22 cellular contexts compared by ENCODE assay signal in the genomic region with DNA sequence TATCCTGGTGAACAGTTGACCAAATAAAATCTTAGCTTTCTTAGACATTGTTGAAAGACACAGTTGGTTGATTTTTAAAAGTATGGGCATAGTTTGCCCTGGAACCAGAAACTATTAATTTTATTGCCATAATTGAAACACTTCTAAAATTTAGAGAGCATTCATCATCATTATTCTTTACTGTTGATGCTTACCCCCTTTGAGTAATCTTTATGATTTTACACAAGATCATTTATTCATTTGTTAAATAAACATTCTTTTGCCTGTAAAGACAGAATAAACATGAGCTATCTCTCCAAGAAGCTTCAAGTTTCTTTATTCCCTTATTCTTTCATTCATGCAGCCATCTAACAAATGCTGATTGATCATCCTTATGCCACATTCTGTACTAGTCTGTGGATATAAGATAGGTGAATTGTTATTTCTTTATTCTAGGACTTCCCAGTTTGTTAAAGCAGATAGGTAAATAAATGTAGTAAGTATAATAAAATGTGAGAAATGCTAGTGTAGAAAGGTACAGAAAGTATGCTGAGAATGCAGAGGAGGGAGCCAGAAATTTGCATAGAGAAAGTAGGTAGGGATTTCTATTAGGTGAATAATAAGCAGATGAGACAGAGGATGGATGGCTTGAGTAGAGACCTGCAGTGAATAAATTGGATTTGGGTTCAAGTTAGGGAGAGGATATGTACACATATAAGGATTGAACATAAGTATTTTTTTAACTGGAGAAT. TPM values are rescaled to one million over a fixed set of nuclear protein-coding genes. Genes with fewer than 3 reads are reported as not detected.
DNase-seq lines count a peak whose midpoint lies in the region; FAIRE-seq and TF ChIP-seq lines count a peak whose summit lies in the region.
"Had no signal": no experiment of that assay in that cellular context is flagged by ENCODE, and none has a peak within 500 bp of the region (broad histone marks: within the 10 kb centered on the region; RNA-seq: fewer than 3 reads in every experiment).

No MANE protein-coding gene starts in this region.

- no peak overlapping the region for H3K14ac ChIP-seq in H1 (ENCODE audit: insufficient read length)

- H3K4me3 Mint-ChIP-seq in mesothelial cell of epicardium, result no peak overlapping the region
- H3K4me3 Mint-ChIP-seq: CD8-positive, alpha-beta memory T cell; IgD-negative memory B cell had no signal

- H4K8ac ChIP-seq in H1 (ENCODE audit: extremely low read depth, insufficient read depth, low read length), result no peak overlapping the region

- no peak overlapping the region for H4K5ac ChIP-seq in H1 (ENCODE audit: insufficient read length, low read depth, low read length)

- no peaks in the 10 kb centered on the region for H3K27me3 ChIP-seq in H1 (replicated peaks in 1 of 4; ENCODE audit: control insufficient read depth in 3 of 4, extremely low read depth in 1 of 4, insufficient read depth in 3 of 4, low read length in 3 of 4)
- H3K27me3 ChIP-seq: BLaER1 had no signal

- TF ChIP-seq EP300 in H1 (IDR thresholded peaks at IDR 0.05; ENCODE audit: borderline replicate concordance in 1 of 2, low read depth in 2 of 2, low read length in 2 of 2), result no peak

- H2AFZ ChIP-seq in H1 (ENCODE audit: low read length), result no peak overlapping the region

- H3K4me1 ChIP-seq in H1 (replicated peaks in 1 of 4; ENCODE audit: control insufficient read depth in 3 of 4, insufficient read depth in 4 of 4, low read length in 3 of 4), result no peaks in the 10 kb centered on the region
- H3K4me1 ChIP-seq: BLaER1, Caco-2 had no signal

- no peak overlapping the region for H2BK120ac ChIP-seq in H1 (replicated peaks; ENCODE audit: low read depth, low read length)

- no peak overlapping the region for H2BK5ac ChIP-seq in H1 (ENCODE audit: low read depth, low read length)

- no peaks in the 10 kb centered on the region for H4K20me1 ChIP-seq in H1 (replicated peaks in 1 of 2; ENCODE audit: control insufficient read depth in 1 of 2, insufficient read depth in 2 of 2, low read length in 2 of 2)
- H4K20me1 ChIP-seq: BLaER1 had no signal

- no peaks in the 10 kb centered on the region for H3K79me1 ChIP-seq in H1 (ENCODE audit: low read depth, low read length)

- H3K23ac ChIP-seq in H1 (ENCODE audit: insufficient read length), result no peak overlapping the region

- H3K4me2 ChIP-seq in H1 (ENCODE audit: insufficient read depth in 1 of 2, low read depth in 2 of 2, low read length in 2 of 2), result 0 out of 4 replicates have a peak overlapping the region, but pooled peaks of 1 of the 2 experiments have one; percentile 30
- H3K4me2 ChIP-seq: BLaER1, KMS-11 had no signal

- TF ChIP-seq RAD21 in H1 (IDR thresholded peaks at IDR 0.05 in 1 of 2, conservative IDR thresholded peaks at IDR 0.05 in 1 of 2; ENCODE audit: low read depth in 2 of 2, low read length in 2 of 2), result no peak

- no peak overlapping the region for H2BK12ac ChIP-seq in H1 (ENCODE audit: low read depth, low read length)

- H3K4ac ChIP-seq in H1 (replicated peaks; ENCODE audit: insufficient read length, low read depth, low read length), result no peak overlapping the region

- no peaks in the 10 kb centered on the region for H3K9me3 ChIP-seq in H1 (ENCODE audit: insufficient read depth in 2 of 2, low read depth in 1 of 2, low read length in 1 of 2)
- H3K9me3 ChIP-seq: BLaER1, Caco-2 had no signal

- CTCF ChIA-PET in H1 (lab: Charles Lee; ENCODE audit: partially characterized antibody), result interaction anchor here (0.6 kb wide), 1 partner anchor 128 kb away, joined by 3 read pairs; no protein-coding TSS in a partner anchor

- TF ChIP-seq CTCF in H1 (IDR thresholded peaks at IDR 0.05; ENCODE audit: control extremely low read depth in 1 of 3, insufficient read depth in 1 of 3, low read depth in 1 of 3, low read length in 3 of 3) (no peak), mesothelial cell of epicardium (IDR thresholded peaks at IDR 0.05; ENCODE audit: unreplicated experiment) (no peak)

- no peak overlapping the region for H3K27ac ChIP-seq in H1 (ENCODE audit: low read depth, low read length)
- no peak overlapping the region for H3K27ac ChIP-seq in substantia nigra (ENCODE audit: low read depth, low read length, poor library complexity, severe bottlenecking)
- H3K27ac ChIP-seq: 22Rv1, BLaER1, KMS-11 had no signal

- no peak for FAIRE-seq in H1 (lab: Jason Lieb, UNC)
- FAIRE-seq: GM12878, GM18507 had no signal

- DNase-seq in NCI-H82 (lab: John Stamatoyannopoulos, UW) (peak; percentile 13), NCI-H82 treated with DMSO at 0.1 percent for 48 hours (lab: John Stamatoyannopoulos, UW; ENCODE audit: unreplicated experiment) (no peak), H1 (ENCODE audit: low read depth in 1 of 2, low spot score in 2 of 2) (no peak), mesothelial cell of epicardium (ENCODE audit: low spot score in 2 of 2, unreplicated experiment in 2 of 2) (no peak), OCI-M1 (lab: John Stamatoyannopoulos, UW) (no peak), substantia nigra (lab: John Stamatoyannopoulos, UW) (no peak), inferior parietal cortex (ENCODE audit: extremely low spot score) (no peak)
- no peak for DNase-seq in activated CD4-positive, CD25-positive, alpha-beta regulatory T cell treated with anti-CD3 and anti-CD28 coated beads, Interleukin-2, amount 50 U/mL, for 72 hours
- DNase-seq: AML-193; Caco-2; CD8-positive, alpha-beta memory T cell; DMS53; GOT3; HCEC 1CT had no signal

- no peak overlapping the region for H4K91ac ChIP-seq in H1 (replicated peaks; ENCODE audit: insufficient read length, low read length)

- H3K36me3 Mint-ChIP-seq in mesothelial cell of epicardium, result no peaks in the 10 kb centered on the region
- H3K36me3 Mint-ChIP-seq: CD8-positive, alpha-beta memory T cell had no signal

- POLR2A ChIA-PET in H1 (lab: Charles Lee; ENCODE audit: partially characterized antibody), result interaction anchor here (0.6 kb wide), 2 partner anchors 10 to 15 kb away, joined by 3 read pairs; no protein-coding TSS in a partner anchor

- no peaks in the 10 kb centered on the region for H3K36me3 ChIP-seq in H1 (ENCODE audit: control insufficient read depth in 2 of 4, insufficient read depth in 4 of 4, low read length in 3 of 4)
- H3K36me3 ChIP-seq: BLaER1 had no signal

- H2BK20ac ChIP-seq in H1 (ENCODE audit: low read length), result no peak overlapping the region

- no peak overlapping the region for H2BK15ac ChIP-seq in H1 (ENCODE audit: low read length)

- peak overlapping the region; percentile 26 for H3K27ac Mint-ChIP-seq in mesothelial cell of epicardium
- H3K27ac Mint-ChIP-seq: CD8-positive, alpha-beta memory T cell; IgD-negative memory B cell had no signal

- H2AK5ac ChIP-seq in H1 (ENCODE audit: low read depth, low read length), result no peak overlapping the region

- peaks cover 26% of the 10 kb centered on the region for H3K4me1 Mint-ChIP-seq in mesothelial cell of epicardium
- H3K4me1 Mint-ChIP-seq: CD8-positive, alpha-beta memory T cell; IgD-negative memory B cell had no signal

- no peak overlapping the region for H3K9ac ChIP-seq in H1 (replicated peaks in 1 of 4; ENCODE audit: extremely low read depth in 1 of 4, low read depth in 3 of 4, low read length in 3 of 4)
- H3K9ac ChIP-seq: BLaER1, KMS-11 had no signal

- no peaks in the 10 kb centered on the region for H3K23me2 ChIP-seq in H1 (ENCODE audit: low read depth, low read length)

- H3K18ac ChIP-seq in H1 (ENCODE audit: extremely low read depth, low read length), result no peak overlapping the region

- peaks cover 27% of the 10 kb centered on the region for H3K27me3 Mint-ChIP-seq in mesothelial cell of epicardium (ENCODE audit: low read depth)
- H3K27me3 Mint-ChIP-seq: CD8-positive, alpha-beta memory T cell; IgD-negative memory B cell had no signal

- no peaks in the 10 kb centered on the region for H3K79me2 ChIP-seq in H1 (ENCODE audit: control insufficient read depth in 1 of 2, insufficient read depth in 2 of 2, low read length in 2 of 2)

- TF ChIP-seq POLR2A in H1 (IDR thresholded peaks at IDR 0.05; ENCODE audit: control extremely low read depth in 1 of 2, low read depth in 2 of 2, low read length in 2 of 2), result no peak

- no peak overlapping the region for H3K4me3 ChIP-seq in H1 (ENCODE audit: extremely low read depth in 1 of 4, insufficient read depth in 2 of 4, low read depth in 3 of 4, low read length in 4 of 4)
- H3K4me3 ChIP-seq: BLaER1, GM12878 had no signal

- H3K9me3 Mint-ChIP-seq in mesothelial cell of epicardium, result peaks cover 4% of the 10 kb centered on the region

- H3K56ac ChIP-seq in H1 (replicated peaks; ENCODE audit: insufficient read length, low read depth, low read length), result no peak overlapping the region

TF ChIP-seq in H1, 55 proteins besides CTCF, POLR2A, EP300 and RAD21:
- TF ChIP-seq TEAD4 (IDR thresholded peaks at IDR 0.05; ENCODE audit: low read depth, low read length) (peak; percentile 56; the same call in 1 of the 2 replicates), YY1 (IDR thresholded peaks at IDR 0.05; ENCODE audit: low read depth, low read length) (no peak)

RNA-seq across cellular contexts. Expression of gene SERTM1, which starts 8.2 kb away (rescaled TPM):
- total RNA-seq in H1 (2021; fragmentation: NEBNext Ultra II Directional; extraction: Animal tissue kit (Norgen Biotek cat#: 25700)), result 1.4 and 1.6 TPM in 2 replicates
- 0.48 and 0.49 TPM in 2 replicates for polyA plus RNA-seq in H1 (2011; rRNA removed)
- polyA plus RNA-seq in H1 (2011; cell fraction: cytosol; rRNA removed), result 0.56 TPM
- 0.23 TPM for polyA plus RNA-seq in H1 (2011; cell fraction: nucleus; rRNA removed)
- polyA plus RNA-seq in H1 (2012, experiment 1 of 2), result 0.50 to 0.74 TPM (median 0.56 TPM) in 4 replicates
- 0.24 TPM for polyA plus RNA-seq in H1 (2012, experiment 2 of 2)
- polyA plus RNA-seq in H1 (2013, experiment 1 of 2), result 1.8 TPM
- 1.7 TPM for polyA plus RNA-seq in H1 (2013, experiment 2 of 2)
- polyA minus RNA-seq in H1 (2011; rRNA and poly(A)+ RNA removed), result 0.41 and 1.0 TPM in 2 replicates
- 0.44 TPM for polyA minus RNA-seq in H1 (2011; cell fraction: cytosol; rRNA and poly(A)+ RNA removed)
- 0.50 TPM for polyA minus RNA-seq in H1 (2011; cell fraction: nucleus; rRNA and poly(A)+ RNA removed)
- total RNA-seq in mesothelial cell of epicardium, result 2.5 to 3.1 TPM (median 2.6 TPM) in 3 replicates
- total RNA-seq: Caco-2; CD8-positive, alpha-beta memory T cell; G401; GM12878; HT-29 had no signal
- polyA plus RNA-seq: CD8-positive, alpha-beta memory T cell; GM12878; IgD-negative memory B cell had no signal
